ENCODE assay signal across 18 cellular contexts in the genomic region with DNA sequence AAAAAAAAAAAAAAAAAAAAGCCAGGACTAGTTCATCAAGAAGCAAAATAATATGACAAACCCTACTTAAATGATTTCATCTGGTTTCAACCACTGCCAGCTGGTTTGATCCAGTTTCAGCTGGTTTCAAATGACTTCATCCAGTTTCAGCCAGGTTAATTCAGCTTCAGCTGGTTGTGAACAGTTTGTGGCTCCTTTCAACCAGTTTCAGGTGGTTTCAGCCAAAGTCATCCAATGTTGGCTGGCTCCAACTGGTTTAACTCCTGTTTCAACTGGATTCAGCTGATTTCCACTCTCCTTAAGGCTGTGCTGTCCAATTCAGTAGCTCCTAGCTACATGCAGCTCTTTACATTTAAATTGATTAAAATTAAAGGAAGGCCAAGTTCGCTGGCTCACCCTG. TPM values are rescaled to one million over a fixed set of nuclear protein-coding genes. Genes with fewer than 3 reads are reported as not detected.
DNase-seq lines count a peak whose midpoint lies in the region; ATAC-seq and TF ChIP-seq lines count a peak whose summit lies in the region.
"Not testable (repeated sequence)": the region's sequence is repeated elsewhere in the genome, so short reads cannot be mapped to it uniquely, and the experiment has no call there.
"Had no signal": no experiment of that assay in that cellular context is flagged by ENCODE, and none has a peak within 500 bp of the region (broad histone marks: within the 10 kb centered on the region; RNA-seq: fewer than 3 reads in every experiment).

No MANE protein-coding gene starts in this region.

- H3K27ac Mint-ChIP-seq in activated T-cell treated with anti-CD3 and anti-CD28 coated beads, Interleukin-2, amount 50 U/mL, for 72 hours; activated naive CD8-positive, alpha-beta T cell treated with anti-CD3 and anti-CD28 coated beads, Interleukin-2, amount 50 U/mL, for 24 hours; stimulated activated naive CD8-positive, alpha-beta T cell treated with anti-CD3 and anti-CD28 coated beads, Interleukin-15, amount 100 ng/mL, for 72 hours: not testable (repeated sequence)

- not testable (repeated sequence) for H3K4me1 ChIP-seq in foreskin keratinocyte

- H3K27me3 ChIP-seq in foreskin keratinocyte = not testable (repeated sequence)

- DNase-seq in activated T-cell treated with anti-CD3 and anti-CD28 coated beads, Interleukin-2, amount 50 U/mL, for 72 hours; activated naive CD8-positive, alpha-beta T cell treated with anti-CD3 and anti-CD28 coated beads, Interleukin-2, amount 50 U/mL, for 24 hours; foreskin keratinocyte; stimulated activated naive CD8-positive, alpha-beta T cell treated with anti-CD3 and anti-CD28 coated beads, Interleukin-15, amount 100 ng/mL, for 72 hours: not testable (repeated sequence)

- H3K27me3 Mint-ChIP-seq in activated T-cell treated with anti-CD3 and anti-CD28 coated beads, Interleukin-2, amount 50 U/mL, for 72 hours (ENCODE audit: low read depth); activated naive CD8-positive, alpha-beta T cell treated with anti-CD3 and anti-CD28 coated beads, Interleukin-2, amount 50 U/mL, for 24 hours; stimulated activated naive CD8-positive, alpha-beta T cell treated with anti-CD3 and anti-CD28 coated beads, Interleukin-15, amount 100 ng/mL, for 72 hours: not testable (repeated sequence)

- not testable (repeated sequence) for H3K9me3 Mint-ChIP-seq in activated T-cell treated with anti-CD3 and anti-CD28 coated beads, Interleukin-2, amount 50 U/mL, for 72 hours; activated naive CD8-positive, alpha-beta T cell treated with anti-CD3 and anti-CD28 coated beads, Interleukin-2, amount 50 U/mL, for 24 hours; stimulated activated naive CD8-positive, alpha-beta T cell treated with anti-CD3 and anti-CD28 coated beads, Interleukin-15, amount 100 ng/mL, for 72 hours

- not testable (repeated sequence) for H3K27ac ChIP-seq in foreskin keratinocyte

- ATAC-seq in GM18868 (IDR thresholded peaks at IDR 0.05; ENCODE audit: unreplicated experiment) (peak; percentile 53), GM21447 (IDR thresholded peaks at IDR 0.05; ENCODE audit: unreplicated experiment) (peak; percentile 40), HG03432 (IDR thresholded peaks at IDR 0.05; ENCODE audit: unreplicated experiment) (peak; percentile 42), foreskin keratinocyte (peak; percentile 18)
- ATAC-seq in activated CD4-positive, CD25-positive, alpha-beta regulatory T cell treated with anti-CD3 and anti-CD28 coated beads, Interleukin-2, amount 50 U/mL, for 24 hours = peak; percentile 28 to 38
- ATAC-seq in activated T-cell treated with anti-CD3 and anti-CD28 coated beads, Interleukin-2, amount 50 U/mL, for 72 hours (replicated peaks in 1 of 2) = peak; percentile 85 to 88
- ATAC-seq in activated naive CD8-positive, alpha-beta T cell treated with anti-CD3 and anti-CD28 coated beads, Interleukin-2, amount 50 U/mL, for 24 hours = peak; percentile 47
- ATAC-seq in stimulated activated naive CD8-positive, alpha-beta T cell treated with anti-CD3 and anti-CD28 coated beads, Interleukin-15, amount 100 ng/mL, for 72 hours = peak; percentile 87

- not testable (repeated sequence) for TF ChIP-seq CTCF in foreskin keratinocyte (conservative IDR thresholded peaks at IDR 0.05)

- not testable (repeated sequence) for H3K4me1 Mint-ChIP-seq in activated T-cell treated with anti-CD3 and anti-CD28 coated beads, Interleukin-2, amount 50 U/mL, for 72 hours (ENCODE audit: low read depth); activated naive CD8-positive, alpha-beta T cell treated with anti-CD3 and anti-CD28 coated beads, Interleukin-2, amount 50 U/mL, for 24 hours; stimulated activated naive CD8-positive, alpha-beta T cell treated with anti-CD3 and anti-CD28 coated beads, Interleukin-15, amount 100 ng/mL, for 72 hours

- not testable (repeated sequence) for H3K4me3 Mint-ChIP-seq in activated T-cell treated with anti-CD3 and anti-CD28 coated beads, Interleukin-2, amount 50 U/mL, for 72 hours; activated naive CD8-positive, alpha-beta T cell treated with anti-CD3 and anti-CD28 coated beads, Interleukin-2, amount 50 U/mL, for 24 hours; stimulated activated naive CD8-positive, alpha-beta T cell treated with anti-CD3 and anti-CD28 coated beads, Interleukin-15, amount 100 ng/mL, for 72 hours

- H3K36me3 Mint-ChIP-seq in activated T-cell treated with anti-CD3 and anti-CD28 coated beads, Interleukin-2, amount 50 U/mL, for 72 hours (ENCODE audit: insufficient read depth in 2 of 2); activated naive CD8-positive, alpha-beta T cell treated with anti-CD3 and anti-CD28 coated beads, Interleukin-2, amount 50 U/mL, for 24 hours (ENCODE audit: low read depth): not testable (repeated sequence)

RNA-seq across cellular contexts. Expression of a gene that starts 32.3 kb away (rescaled TPM):
- not detected for total RNA-seq in activated T-cell treated with anti-CD3 and anti-CD28 coated beads, Interleukin-2, amount 50 U/mL, for 72 hours
- total RNA-seq in foreskin keratinocyte = not detected in 2 replicates
- not detected in 2 replicates for polyA plus RNA-seq in foreskin keratinocyte
- total RNA-seq: A172; A673; Calu3; CD4-positive, alpha-beta memory T cell; Daoy; G401; GM23248; H1; H7 had no signal
- polyA plus RNA-seq: BJ, H1 had no signal

Comparison
In these comparisons a context has a peak if more than half of its experiments do, and no peak if none do; other contexts are left out.
1. ATAC-seq: peak in every context shown above with its lines; median percentile 87 in stimulated activated naive CD8-positive, alpha-beta T cell treated with anti-CD3 and anti-CD28 coated beads, Interleukin-15, amount 100 ng/mL, for 72 hours; 86 in activated T-cell treated with anti-CD3 and anti-CD28 coated beads, Interleukin-2, amount 50 U/mL, for 72 hours; 53 in GM18868; 47 in activated naive CD8-positive, alpha-beta T cell treated with anti-CD3 and anti-CD28 coated beads, Interleukin-2, amount 50 U/mL, for 24 hours; 42 in HG03432; 40 in GM21447; 33 in activated CD4-positive, CD25-positive, alpha-beta regulatory T cell treated with anti-CD3 and anti-CD28 coated beads, Interleukin-2, amount 50 U/mL, for 24 hours; 18 in foreskin keratinocyte.